In the genomic region with DNA sequence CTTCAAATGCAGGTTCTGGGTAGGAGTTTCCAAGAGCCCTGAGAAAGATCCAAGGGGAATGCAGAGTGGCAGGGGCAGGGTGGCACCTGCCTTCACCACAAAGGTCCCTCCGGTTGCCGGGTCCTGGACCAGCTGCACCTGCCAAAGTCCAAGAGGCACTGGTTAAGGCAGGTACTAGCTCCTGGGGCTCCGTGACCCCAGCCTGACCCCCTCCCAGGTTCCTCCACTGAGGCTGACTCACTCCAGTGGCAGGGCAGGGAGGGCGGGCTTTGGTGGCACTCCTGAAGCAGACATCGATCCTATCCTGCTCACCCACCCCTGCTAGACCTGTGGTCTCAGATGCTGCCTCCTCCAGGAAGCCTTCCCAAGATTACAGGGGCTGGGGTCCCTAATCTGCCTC, we compare ENCODE assay signal across 29 cellular contexts. TPM values are rescaled to one million over a fixed set of nuclear protein-coding genes. Genes with fewer than 3 reads are reported as not detected.
"Had no signal": no experiment of that assay in that cellular context is flagged by ENCODE, and none has a peak within 500 bp of the region (broad histone marks: within the 10 kb centered on the region; RNA-seq: fewer than 3 reads in every experiment).

No MANE protein-coding gene starts in this region.

- H3K36me3 ChIP-seq: adrenal gland, ascending aorta, gastroesophageal sphincter, heart left ventricle, sigmoid colon, thoracic aorta had no signal

- H3K9me3 Mint-ChIP-seq: activated B cell treated with CpG ODN at 0.5 μM for 24 hours; central memory CD8-positive, alpha-beta T cell; naive B cell; T-helper 1 cell treated with Interleukin-12 subunit alpha and Interleukin-12 subunit beta and Interleukin-4 antibody, amounts not matched to agents 30 μg/mL and 1 μg/mL, for 36 hours; type B pancreatic cell had no signal

- H3K4me1 ChIP-seq: ascending aorta had no signal

- H3K27me3 ChIP-seq: adrenal gland, ascending aorta, esophagus squamous epithelium, gastroesophageal sphincter, heart left ventricle, sigmoid colon had no signal

- ATAC-seq: activated CD4-positive, alpha-beta T cell treated with anti-CD3 and anti-CD28 coated beads for 36 hours; gastroesophageal sphincter; heart left ventricle; mucosa of descending colon had no signal

- H3K9me3 ChIP-seq: adrenal gland, ascending aorta, esophagus squamous epithelium, gastroesophageal sphincter, heart left ventricle, mucosa of descending colon, sigmoid colon, thoracic aorta had no signal

- H3K36me3 Mint-ChIP-seq: activated naive CD8-positive, alpha-beta T cell; naive B cell; type B pancreatic cell had no signal

- H3K27ac ChIP-seq: adrenal gland, ascending aorta, gastroesophageal sphincter, heart left ventricle, sigmoid colon, thoracic aorta had no signal

- H3K27me3 Mint-ChIP-seq: activated B cell treated with CpG ODN at 0.5 μM for 24 hours; activated CD4-positive, alpha-beta T cell treated with anti-CD3 and anti-CD28 coated beads for 36 hours; activated naive CD8-positive, alpha-beta T cell; naive B cell; type B pancreatic cell had no signal

- H3K4me3 ChIP-seq: adrenal gland, ascending aorta, esophagus squamous epithelium, gastroesophageal sphincter, heart left ventricle, mucosa of descending colon, sigmoid colon, thoracic aorta had no signal

- DNase-seq: activated B cell treated with CpG ODN at 0.5 μM for 24 hours; activated CD4-positive, alpha-beta T cell treated with anti-CD3 and anti-CD28 coated beads for 36 hours; activated CD4-positive, alpha-beta T cell treated with anti-CD3 and anti-CD28 coated beads, Interleukin-2, amount 50 U/mL, for 48 hours; activated gamma-delta T cell treated with Interleukin-2 at 50 U/mL for 16 hours; adrenal gland; effector memory CD4-positive, alpha-beta T cell; esophagus squamous epithelium; heart left ventricle; mesenchymal stem cell; mucosa of descending colon; naive B cell; occipital lobe; sigmoid colon; stimulated activated CD4-positive, alpha-beta T cell treated with anti-CD3 and anti-CD28 coated beads, Interleukin-4, amount 100 ng/mL, for 1 hour; stimulated activated naive CD4-positive, alpha-beta T cell treated with Interleukin-2 at 50 U/mL for 16 hours; T1000 had no signal

- H3K27ac Mint-ChIP-seq: activated B cell treated with CpG ODN at 0.5 μM for 24 hours; activated CD4-positive, alpha-beta T cell treated with anti-CD3 and anti-CD28 coated beads for 36 hours; activated naive CD8-positive, alpha-beta T cell; naive B cell; T-helper 1 cell treated with Interleukin-12 subunit alpha and Interleukin-12 subunit beta and Interleukin-4 antibody, amounts not matched to agents 30 μg/mL and 1 μg/mL, for 36 hours; type B pancreatic cell had no signal

- H3K4me1 Mint-ChIP-seq: activated CD4-positive, alpha-beta T cell treated with anti-CD3 and anti-CD28 coated beads for 36 hours; central memory CD8-positive, alpha-beta T cell had no signal

- H3K4me3 Mint-ChIP-seq: activated B cell treated with CpG ODN at 0.5 μM for 24 hours; activated CD4-positive, alpha-beta T cell treated with anti-CD3 and anti-CD28 coated beads for 36 hours; activated naive CD8-positive, alpha-beta T cell; central memory CD8-positive, alpha-beta T cell; naive B cell; T-helper 1 cell treated with Interleukin-12 subunit alpha and Interleukin-12 subunit beta and Interleukin-4 antibody, amounts not matched to agents 30 μg/mL and 1 μg/mL, for 36 hours; type B pancreatic cell had no signal

- FAIRE-seq: colon, endothelial cell of umbilical vein, islet of Langerhans had no signal

RNA-seq across cellular contexts. Expression of a gene that starts 35.8 kb away (rescaled TPM):
- total RNA-seq: activated B cell treated with CpG ODN at 0.5 μM for 24 hours, adrenal gland, ascending aorta, dermis microvascular lymphatic vessel endothelial cell, endothelial cell of umbilical vein, esophagus squamous epithelium, heart left ventricle, occipital lobe, renal cortical epithelial cell, thoracic aorta had no signal
- polyA plus RNA-seq: heart left ventricle, neural cell had no signal

RNA-seq across cellular contexts. Expression of a gene that starts 43.7 kb away (rescaled TPM):
- total RNA-seq: activated B cell treated with CpG ODN at 0.5 μM for 24 hours had no signal
- polyA plus RNA-seq: neural cell had no signal
